8 cellular contexts compared by ENCODE assay signal in genomic region chr17:7477392-7478275, GRCh38. TPM values are rescaled to one million over a fixed set of nuclear protein-coding genes. Genes with fewer than 3 reads are reported as not detected.
DNase-seq lines count a peak whose midpoint lies in the region; ATAC-seq lines count a peak whose summit lies in the region.

No MANE protein-coding gene starts in this region.

- intact Hi-C loops in activated CD4-positive, alpha-beta T cell treated with anti-CD3 and anti-CD28 coated beads for 36 hours (cut with DNase I, micrococcal nuclease), result loop anchor here (1.0 to 2.0 kb wide), 3 partner anchors 22 to 359 kb away; no protein-coding TSS in a partner anchor

- H3K27ac Mint-ChIP-seq in activated CD4-positive, alpha-beta T cell treated with anti-CD3 and anti-CD28 coated beads for 36 hours, result peak overlapping the region; percentile 91
- H3K27ac Mint-ChIP-seq in naive thymus-derived CD8-positive, alpha-beta T cell, result peak overlapping the region; percentile 97 to 99 (median 98)

- H3K4me3 Mint-ChIP-seq in activated CD4-positive, alpha-beta T cell treated with anti-CD3 and anti-CD28 coated beads for 36 hours, result peak overlapping the region; percentile 87
- H3K4me3 Mint-ChIP-seq in naive thymus-derived CD8-positive, alpha-beta T cell, result peak overlapping the region; percentile 90 to 100 (median 98)

- POLR2A ChIA-PET in activated CD4-positive, alpha-beta T cell treated with anti-CD3 and anti-CD28 coated beads for 36 hours (lab: Charles Lee), result interaction anchor here (0.5 to 1.5 kb wide), 5 partner anchors 11 to 357 kb away, joined by 3 read pairs; partner anchors contain the start of gene TMEM102
- POLR2A ChIA-PET in naive thymus-derived CD8-positive, alpha-beta T cell (lab: Charles Lee), result interaction anchor here (0.6 to 12.5 kb wide), 17 partner anchors 10 to 240 kb away, joined by 3 to 295 read pairs (median 6); partner anchors contain the start of genes CHRNB1, FGF11, FXR2 and TMEM102

- peak; percentile 66 for DNase-seq in activated CD4-positive, alpha-beta T cell treated with anti-CD3 and anti-CD28 coated beads for 36 hours
- no peak for DNase-seq in activated CD4-positive, alpha-beta T cell treated with anti-CD3 and anti-CD28 coated beads for 1 hour
- DNase-seq in activated CD8-positive, alpha-beta memory T cell treated with anti-CD3 and anti-CD28 coated beads, Interleukin-2, amount 50 U/mL, for 1 hour (ENCODE audit: extremely low read depth), result peak; percentile 41
- DNase-seq in fibroblast of gingiva (ENCODE audit: low read depth) (peak; percentile 94), NCI-H1694 treated with DMSO at 0.1 percent for 48 hours (lab: John Stamatoyannopoulos, UW) (no peak), AML-193 (lab: John Stamatoyannopoulos, UW) (no peak)
- peak; percentile 23 to 82 (median 74) for DNase-seq in naive thymus-derived CD8-positive, alpha-beta T cell

- H3K27me3 Mint-ChIP-seq in activated CD4-positive, alpha-beta T cell treated with anti-CD3 and anti-CD28 coated beads for 36 hours, result no peaks in the 10 kb centered on the region
- H3K27me3 Mint-ChIP-seq in naive thymus-derived CD8-positive, alpha-beta T cell, result no peaks in the 10 kb centered on the region

- peak; percentile 8 for ATAC-seq in activated CD4-positive, alpha-beta T cell treated with anti-CD3 and anti-CD28 coated beads for 36 hours
- peak; percentile 38 to 39 for ATAC-seq in naive thymus-derived CD8-positive, alpha-beta T cell
- ATAC-seq in HG02884 (IDR thresholded peaks at IDR 0.05; ENCODE audit: unreplicated experiment), result no peak

- H3K36me3 Mint-ChIP-seq in activated CD4-positive, alpha-beta T cell treated with anti-CD3 and anti-CD28 coated beads for 36 hours (ENCODE audit: low read depth), result peaks cover 10% of the 10 kb centered on the region
- peaks cover 0 to 16% (median 0%) of the 10 kb centered on the region in 3 donors for H3K36me3 Mint-ChIP-seq in naive thymus-derived CD8-positive, alpha-beta T cell

- CTCF ChIA-PET in activated CD4-positive, alpha-beta T cell treated with anti-CD3 and anti-CD28 coated beads for 36 hours (lab: Charles Lee), result interaction anchor here (0.5 to 3.5 kb wide), 6 partner anchors 9 to 237 kb away, joined by 3 to 16 read pairs (median 5); partner anchors contain the start of genes FGF11 and TMEM102

- H3K4me1 Mint-ChIP-seq in activated CD4-positive, alpha-beta T cell treated with anti-CD3 and anti-CD28 coated beads for 36 hours, result peaks cover 62% of the 10 kb centered on the region
- H3K4me1 Mint-ChIP-seq in naive thymus-derived CD8-positive, alpha-beta T cell, result peaks cover 34 to 85% (median 70%) of the 10 kb centered on the region in 4 donors

- H3K9me3 Mint-ChIP-seq in activated CD4-positive, alpha-beta T cell treated with anti-CD3 and anti-CD28 coated beads for 36 hours (ENCODE audit: low read depth), result no peaks in the 10 kb centered on the region
- no peaks in the 10 kb centered on the region for H3K9me3 Mint-ChIP-seq in naive thymus-derived CD8-positive, alpha-beta T cell

RNA-seq across cellular contexts. Expression of gene ZBTB4, which starts 1.8 kb away (rescaled TPM):
- total RNA-seq in activated CD4-positive, alpha-beta T cell treated with anti-CD3 and anti-CD28 coated beads for 36 hours, result 10 to 100 TPM; 17.5 to 20.9 TPM
- total RNA-seq in naive thymus-derived CD8-positive, alpha-beta T cell, result 100 to 1,000 TPM; 101 to 104 TPM
- 10 to 100 TPM; 16.8 to 28.4 (median 19.7) TPM for polyA plus RNA-seq in naive thymus-derived CD8-positive, alpha-beta T cell

RNA-seq across cellular contexts. Expression of gene SLC35G6, which starts 3.6 kb away (rescaled TPM):
- total RNA-seq in activated CD4-positive, alpha-beta T cell treated with anti-CD3 and anti-CD28 coated beads for 36 hours, result not detected
- total RNA-seq in naive thymus-derived CD8-positive, alpha-beta T cell, result not detected
- polyA plus RNA-seq in naive thymus-derived CD8-positive, alpha-beta T cell, result not detected

RNA-seq across cellular contexts. Expression of gene POLR2A, which starts 6.5 kb away (rescaled TPM):
- 100 to 1,000 TPM; 193 to 203 TPM for total RNA-seq in activated CD4-positive, alpha-beta T cell treated with anti-CD3 and anti-CD28 coated beads for 36 hours
- total RNA-seq in naive thymus-derived CD8-positive, alpha-beta T cell, result 100 to 1,000 TPM; 186 to 193 TPM
- 10 to 100 TPM; 31.1 to 68.0 (median 47.3) TPM for polyA plus RNA-seq in naive thymus-derived CD8-positive, alpha-beta T cell

RNA-seq across cellular contexts. Expression of gene CHRNB1, which starts 32.8 kb away (rescaled TPM):
- total RNA-seq in activated CD4-positive, alpha-beta T cell treated with anti-CD3 and anti-CD28 coated beads for 36 hours, result 1 to 10 TPM; 7.8 to 8.7 TPM
- 1 to 10 TPM; 5.4 to 7.3 TPM for total RNA-seq in naive thymus-derived CD8-positive, alpha-beta T cell
- polyA plus RNA-seq in naive thymus-derived CD8-positive, alpha-beta T cell, result 10 to 100 TPM; 18.1 to 24.5 (median 24.3) TPM

RNA-seq across cellular contexts. Expression of gene FGF11, which starts 38.3 kb away (rescaled TPM):
- 10 to 100 TPM in 1 of 2 experiments, 1 to 10 TPM in 1; 6.9 to 10.6 TPM for total RNA-seq in activated CD4-positive, alpha-beta T cell treated with anti-CD3 and anti-CD28 coated beads for 36 hours
- 1 to 10 TPM; 2.4 to 3.0 TPM for total RNA-seq in naive thymus-derived CD8-positive, alpha-beta T cell
- under 1 TPM; 0.10 to 0.32 (median 0.22) TPM for polyA plus RNA-seq in naive thymus-derived CD8-positive, alpha-beta T cell

Comparison
In these comparisons a context has a peak if more than half of its experiments do, and no peak if none do; other contexts are left out.
1. DNase-seq: peak in activated CD4-positive, alpha-beta T cell treated with anti-CD3 and anti-CD28 coated beads for 36 hours (single experiment), activated CD8-positive, alpha-beta memory T cell treated with anti-CD3 and anti-CD28 coated beads, Interleukin-2, amount 50 U/mL, for 1 hour (single experiment), fibroblast of gingiva (single experiment) and naive thymus-derived CD8-positive, alpha-beta T cell (10 of 10); none in activated CD4-positive, alpha-beta T cell treated with anti-CD3 and anti-CD28 coated beads for 1 hour (single experiment), NCI-H1694 treated with DMSO at 0.1 percent for 48 hours (single experiment) and AML-193 (0 of 2).
2. RNA of gene ZBTB4, which starts 1.8 kb away (total RNA-seq): 101 to 104 TPM in naive thymus-derived CD8-positive, alpha-beta T cell; 17.5 to 20.9 TPM in activated CD4-positive, alpha-beta T cell treated with anti-CD3 and anti-CD28 coated beads for 36 hours; every median in the first group is over 4 times any median in the second.